Comparison of ENCODE assay signal across 1 cellular context in genomic region chr3:48711727-48712126, GRCh38.
A peak's percentile ranks its signal among the peaks of the same experiment; 100 is the strongest.
TF ChIP-seq lines count a peak whose summit lies in the region.

No MANE protein-coding gene starts in this region.

TF ChIP-seq in HEK293, 187 proteins besides CTCF, POLR2A, EP300 and RAD21 (continued from another document):
- TF ChIP-seq PRDM10 (tag by site-specific recombination; IDR thresholded peaks at IDR 0.05) (peak; percentile 83), OSR2 (tag by site-specific recombination; IDR thresholded peaks at IDR 0.05) (peak; percentile 9; the same call in 1 of the 2 replicates), ZSCAN30 (tag by site-specific recombination; IDR thresholded peaks at IDR 0.05) (peak; percentile 39; the same call in 1 of the 2 replicates), REST (tag by site-specific recombination; IDR thresholded peaks at IDR 0.05) (no peak), ZNF423 (tag by site-specific recombination; IDR thresholded peaks at IDR 0.05) (peak; percentile 52; the same call in 1 of the 2 replicates), ZIC2 (tag by site-specific recombination; IDR thresholded peaks at IDR 0.05) (peak; percentile 82), PRDM6 (tag by site-specific recombination; IDR thresholded peaks at IDR 0.05) (peak; percentile 60; the same call in 1 of the 2 replicates)
TF ChIP-seq in HEK293: peak in this region for 7.
